In the genomic region with DNA sequence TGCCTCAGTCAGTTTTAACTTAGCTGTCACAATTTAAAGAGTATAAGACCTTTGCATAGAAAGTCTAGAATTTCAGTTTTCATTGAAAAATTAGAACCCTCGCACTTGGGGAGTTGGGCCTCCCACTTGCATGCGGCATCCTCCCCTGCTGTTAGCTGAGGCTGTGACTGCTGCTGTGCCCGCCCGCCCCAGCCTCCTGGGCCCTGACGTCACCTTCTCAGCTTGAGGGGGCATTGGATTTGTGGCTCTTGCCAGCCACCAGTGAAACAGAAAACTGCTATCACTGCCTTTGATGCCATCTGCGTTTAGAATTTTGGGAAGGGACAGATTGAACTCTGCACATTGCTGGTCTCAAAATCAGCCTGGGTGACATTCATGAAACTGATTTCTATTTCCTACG, we compare ENCODE assay signal across 24 cellular contexts.
A peak's percentile ranks its signal among the peaks of the same experiment; 100 is the strongest.
DNase-seq lines count a peak whose midpoint lies in the region; ATAC-seq and TF ChIP-seq lines count a peak whose summit lies in the region.
"Had no signal": no experiment of that assay in that cellular context is flagged by ENCODE, and none has a peak within 500 bp of the region (broad histone marks: within the 10 kb centered on the region; RNA-seq: fewer than 3 reads in every experiment).

No MANE protein-coding gene starts in this region.

- H3K9me3 ChIP-seq in right cardiac atrium (ENCODE audit: control insufficient read depth, low read length) (no peaks in the 10 kb centered on the region), endodermal cell (ENCODE audit: control insufficient read depth, low read length) (peaks cover 6% of the 10 kb centered on the region)
- H3K9me3 ChIP-seq: HAP-1, SJCRH30 had no signal

- H3K4me3 Mint-ChIP-seq in endodermal cell = no peak overlapping the region
- H3K4me3 Mint-ChIP-seq: CD4-positive, alpha-beta T cell had no signal

- intact Hi-C loops in right cardiac atrium (cut with DNase I) = no loop called here
- intact Hi-C loops in left cardiac atrium (cut with DNase I) = no loop called here
- intact Hi-C loops in posterior cingulate gyrus (cut with DNase I) = no loop called here

- no peak overlapping the region for H3K27ac ChIP-seq in right cardiac atrium (ENCODE audit: low read length)
- H3K27ac ChIP-seq in endodermal cell (ENCODE audit: low read depth, low read length) = no peak overlapping the region
- H3K27ac ChIP-seq: BLaER1 treated with 17β-estradiol and CSF1 and Interleukin-3, amounts not matched to agents 10 nM and 100 nM; SJCRH30 had no signal

- no peak overlapping the region for H3K9ac ChIP-seq in endodermal cell (ENCODE audit: extremely low read depth, low read length, poor library complexity, severe bottlenecking)
- H3K9ac ChIP-seq: BLaER1 treated with 17β-estradiol and CSF1 and Interleukin-3, amounts not matched to agents 10 nM and 100 nM had no signal

- H3K9me3 Mint-ChIP-seq in endodermal cell = peaks cover 6% of the 10 kb centered on the region

- no peak for ATAC-seq in right cardiac atrium
- ATAC-seq in left cardiac atrium = no peak
- ATAC-seq in GM18498 (IDR thresholded peaks at IDR 0.05; ENCODE audit: unreplicated experiment) = no peak
- no peak for ATAC-seq in HG03196 (IDR thresholded peaks at IDR 0.05; ENCODE audit: unreplicated experiment)
- ATAC-seq: K562, PC-3 had no signal

- in situ Hi-C loops in GM13976 (cut with MboI; ENCODE audit: low sequenced_read_pairs, unreplicated experiment) = no loop called here

- no peaks in the 10 kb centered on the region for H3K27me3 Mint-ChIP-seq in endodermal cell (ENCODE audit: insufficient read depth)

- H3K4me1 ChIP-seq in right cardiac atrium (ENCODE audit: control insufficient read depth, insufficient read depth, low read length) (no peaks in the 10 kb centered on the region), endodermal cell (ENCODE audit: control insufficient read depth, insufficient read depth, low read length) (no peaks in the 10 kb centered on the region)
- H3K4me1 ChIP-seq: HAP-1 had no signal

- H3K27me3 ChIP-seq in right cardiac atrium (ENCODE audit: control insufficient read depth, insufficient read depth) (no peaks in the 10 kb centered on the region), endodermal cell (ENCODE audit: control insufficient read depth, insufficient read depth, low read length, poor library complexity, severe bottlenecking) (no peaks in the 10 kb centered on the region)
- H3K27me3 ChIP-seq: BLaER1 treated with 17β-estradiol and CSF1 and Interleukin-3, amounts not matched to agents 10 nM and 100 nM; SJCRH30 had no signal

- peak overlapping the region; percentile 21 for H3K27ac Mint-ChIP-seq in endodermal cell
- H3K27ac Mint-ChIP-seq: CD4-positive, alpha-beta T cell had no signal

- peaks cover 8% of the 10 kb centered on the region for H3K4me1 Mint-ChIP-seq in endodermal cell

- no peaks in the 10 kb centered on the region for H3K36me3 ChIP-seq in endodermal cell (ENCODE audit: control insufficient read depth, insufficient read depth, low read length)
- H3K36me3 ChIP-seq: BLaER1 treated with 17β-estradiol and CSF1 and Interleukin-3, amounts not matched to agents 10 nM and 100 nM; HAP-1; SJCRH30 had no signal

- WGBS in right cardiac atrium = 86% methylated on average over 7 of the region's 7 CpGs
- WGBS in endodermal cell (ENCODE audit: insufficient coverage in 1 of 2, insufficient read length in 1 of 2), 2 experiments = 91% methylated on average over 6 to 7 of the region's 7 CpGs

- no peaks in the 10 kb centered on the region for H3K36me3 Mint-ChIP-seq in endodermal cell (ENCODE audit: low read depth)

- H3K4me3 ChIP-seq in right cardiac atrium (ENCODE audit: low read length) (no peak overlapping the region), endodermal cell (ENCODE audit: low read length) (no peak overlapping the region)
- H3K4me3 ChIP-seq: BLaER1 treated with 17β-estradiol and CSF1 and Interleukin-3, amounts not matched to agents 10 nM and 100 nM; HAP-1; K562; SJCRH30 had no signal

- DNase-seq in right cardiac atrium = peak in 2 of 3 donors; percentile 5 to 23
- DNase-seq in left cardiac atrium = no peak
- no peak for DNase-seq in endodermal cell
- peak in 6 of 10 donors; percentile 19 to 91 (median 73) for DNase-seq in posterior cingulate gyrus
- DNase-seq in GM13976 (ENCODE audit: low spot score) = no peak
- DNase-seq: CD4-positive, alpha-beta T cell; DMS53; GOT3; Kasumi-1; MV-4-11; NCI-H1105 treated with DMSO at 0.1 percent for 48 hours; NCI-H146; NCI-H2029 treated with DMSO at 0.1 percent for 48 hours; NCI-H446 treated with DMSO at 0.1 percent for 48 hours; NCI-H526; NCI-H82; NK-92 treated with Interleukin-12 subunit alpha and Interleukin-12 subunit beta, amount 100 ng/mL, for 24 hours; PC-3 had no signal

- no peak for TF ChIP-seq CTCF in endodermal cell (conservative IDR thresholded peaks at IDR 0.05)
- no peak for TF ChIP-seq CTCF in GM13976 (IDR thresholded peaks at IDR 0.05; ENCODE audit: borderline replicate concordance, control extremely low read depth, extremely low read depth, insufficient read depth, missing control alignments)

Comparison
In these comparisons a context has a peak if more than half of its experiments do, and no peak if none do; other contexts are left out.
1. DNase-seq: peak in right cardiac atrium (2 of 3) and posterior cingulate gyrus (6 of 10); none in left cardiac atrium (single experiment), endodermal cell (single experiment) and GM13976 (single experiment).